31 cellular contexts compared by ENCODE assay signal in the genomic region with DNA sequence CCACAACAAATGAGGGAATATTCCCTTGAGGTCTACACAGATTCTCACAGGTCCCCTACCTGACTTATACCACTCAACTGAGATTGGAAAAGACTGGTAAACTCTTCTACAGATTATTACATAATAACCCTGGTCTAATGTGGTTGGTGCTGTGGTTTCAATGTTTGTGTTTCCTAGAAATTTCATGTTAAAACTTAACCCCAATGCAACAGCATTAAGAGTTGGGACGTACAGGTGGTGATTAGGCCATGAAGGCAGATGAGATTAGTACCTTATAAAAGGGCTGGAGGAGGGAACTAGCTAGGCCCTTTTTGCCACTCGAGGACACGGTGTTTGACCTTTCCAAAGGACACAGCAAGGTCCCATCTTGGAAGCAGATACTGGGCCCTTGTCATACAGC.
"Had no signal": no experiment of that assay in that cellular context is flagged by ENCODE, and none has a peak within 500 bp of the region (broad histone marks: within the 10 kb centered on the region; RNA-seq: fewer than 3 reads in every experiment).

No MANE protein-coding gene starts in this region.

- H3K27ac ChIP-seq: adrenal gland, ascending aorta, body of pancreas, brain microvascular endothelial cell, breast epithelium, cardiac muscle cell had no signal

- H3K36me3 ChIP-seq: adrenal gland, ascending aorta, brain microvascular endothelial cell, breast epithelium, cardiac muscle cell had no signal

- H3K4me1 ChIP-seq: adrenal gland, ascending aorta, body of pancreas, breast epithelium had no signal

- H3K9me3 ChIP-seq: adrenal gland, ascending aorta, body of pancreas, breast epithelium had no signal

- H3K27me3 ChIP-seq: adrenal gland, ascending aorta, body of pancreas, brain microvascular endothelial cell, breast epithelium, cardiac muscle cell had no signal

- ATAC-seq: activated naive CD4-positive, alpha-beta T cell treated with anti-CD3 and anti-CD28 coated beads, Interleukin-2, amount 50 U/mL, for 72 hours; activated naive CD8-positive, alpha-beta T cell treated with anti-CD3 and anti-CD28 coated beads, Interleukin-2, amount 50 U/mL, for 24 hours; activated T-cell treated with anti-CD3 and anti-CD28 coated beads, Interleukin-2, amount 50 U/mL, for 4 hours; activated T-cell treated with anti-CD3 and anti-CD28 coated beads, Interleukin-2, amount 50 U/mL, for 72 hours; activated T-helper 17 cell treated with anti-CD3 and anti-CD28 coated beads, Interleukin-2, amount 50 U/mL, for 72 hours; body of pancreas had no signal

- H3K4me3 ChIP-seq: adrenal gland, ascending aorta, body of pancreas, breast epithelium, cardiac muscle cell had no signal

- DNase-seq: activated effector memory CD4-positive, alpha-beta T cell treated with anti-CD3 and anti-CD28 coated beads, Interleukin-2, amount 50 U/mL, for 16 hours; activated effector memory CD4-positive, alpha-beta T cell treated with Interleukin-2 at 50 U/mL for 16 hours; activated gamma-delta T cell; activated gamma-delta T cell treated with Interleukin-2 at 50 U/mL for 16 hours; activated naive CD4-positive, alpha-beta T cell; activated naive CD4-positive, alpha-beta T cell treated with anti-CD3 and anti-CD28 coated beads for 36 hours; activated naive CD4-positive, alpha-beta T cell treated with anti-CD3 and anti-CD28 coated beads, Interleukin-2, amount 10 ng/mL, durations not matched to agents 7 days and 5 days; activated naive CD4-positive, alpha-beta T cell treated with anti-CD3 and anti-CD28 coated beads, Interleukin-2, amount 50 U/mL, for 16 hours; activated naive CD4-positive, alpha-beta T cell treated with Interleukin-2 at 50 U/mL for 16 hours; activated naive CD8-positive, alpha-beta T cell treated with anti-CD3 and anti-CD28 coated beads for 36 hours; activated naive CD8-positive, alpha-beta T cell treated with anti-CD3 and anti-CD28 coated beads, Interleukin-2, amount 10 ng/mL, durations not matched to agents 7 days and 5 days; activated naive CD8-positive, alpha-beta T cell treated with anti-CD3 and anti-CD28 coated beads, Interleukin-2, amount 50 U/mL, for 24 hours; activated T-cell treated with anti-CD3 and anti-CD28 coated beads, Interleukin-2, amount 50 U/mL, for 24 hours; activated T-cell treated with anti-CD3 and anti-CD28 coated beads, Interleukin-2, amount 50 U/mL, for 4 hours; activated T-cell treated with anti-CD3 and anti-CD28 coated beads, Interleukin-2, amount 50 U/mL, for 48 hours; activated T-cell treated with anti-CD3 and anti-CD28 coated beads, Interleukin-2, amount 50 U/mL, for 72 hours; adrenal gland; amniotic stem cell; amygdala; anterior cingulate cortex; aorta; body of pancreas; brain microvascular endothelial cell; caudate nucleus; central memory CD4-positive, alpha-beta T cell; cerebellar nuclear complex had no signal
